ENCODE assay signal across 1 cellular context in genomic region chr2:60873381-60873780, GRCh38.
TF ChIP-seq lines count a peak whose summit lies in the region.

No MANE protein-coding gene starts in this region.

TF ChIP-seq in GM12878, 131 proteins besides CTCF, POLR2A, EP300 and RAD21 (continued from another document and continues in another):
- TF ChIP-seq HDGF (IDR thresholded peaks at IDR 0.05) (no peak), KLF5 (IDR thresholded peaks at IDR 0.05; ENCODE audit: partially characterized antibody) (no peak), CREB1 (IDR thresholded peaks at IDR 0.05; ENCODE audit: low read depth) (peak; percentile 34; the same call in 1 of the 2 replicates), MAX (IDR thresholded peaks at IDR 0.05; ENCODE audit: low read depth, low read length) (no peak), WRNIP1 (IDR thresholded peaks at IDR 0.05; ENCODE audit: borderline replicate concordance, low read depth, low read length) (no peak), ZSCAN29 (IDR thresholded peaks at IDR 0.05) (no peak), FOS (IDR thresholded peaks at IDR 0.05; ENCODE audit: borderline replicate concordance, extremely low read depth, insufficient read length) (no peak), SREBF1 (IDR thresholded peaks at IDR 0.05; ENCODE audit: low read length) (no peak), BACH1 (IDR thresholded peaks at IDR 0.05; ENCODE audit: borderline replicate concordance) (peak; percentile 80; the same call in 1 of the 2 replicates), ZBED1 (IDR thresholded peaks at IDR 0.05; ENCODE audit: borderline replicate concordance) (no peak), TCF12 (IDR thresholded peaks at IDR 0.05; ENCODE audit: low read depth, low read length) (no peak), MYC (IDR thresholded peaks at IDR 0.05; ENCODE audit: insufficient read depth, insufficient read length, insufficient replicate concordance, low read length, severe bottlenecking) (no peak), BRCA1 (IDR thresholded peaks at IDR 0.05; ENCODE audit: low read depth, low read length) (no peak), EZH2 (IDR thresholded peaks at IDR 0.05; ENCODE audit: borderline replicate concordance, control insufficient read depth, low read depth, low read length) (no peak), MXI1 (IDR thresholded peaks at IDR 0.05; ENCODE audit: low read depth, low read length) (peak; percentile 52; the same call in 1 of the 2 replicates), ZNF592 (IDR thresholded peaks at IDR 0.05) (no peak), BCLAF1 (IDR thresholded peaks at IDR 0.05) (no peak), HDAC6 (IDR thresholded peaks at IDR 0.05; ENCODE audit: unreplicated experiment) (no peak), HDAC2 (IDR thresholded peaks at IDR 0.05) (no peak), ASH2L (IDR thresholded peaks at IDR 0.05; ENCODE audit: borderline replicate concordance, low read depth) (no peak), CREM (IDR thresholded peaks at IDR 0.05; ENCODE audit: low read depth) (peak; percentile 70; the same call in 1 of the 2 replicates), ZNF217 (IDR thresholded peaks at IDR 0.05) (peak; percentile 93; the same call in 1 of the 2 replicates), PAX8 (IDR thresholded peaks at IDR 0.05) (no peak), MEF2B (IDR thresholded peaks at IDR 0.05; ENCODE audit: partially characterized antibody, poor library complexity, severe bottlenecking) (peak; percentile 66)
- TF ChIP-seq, protein P1, sequence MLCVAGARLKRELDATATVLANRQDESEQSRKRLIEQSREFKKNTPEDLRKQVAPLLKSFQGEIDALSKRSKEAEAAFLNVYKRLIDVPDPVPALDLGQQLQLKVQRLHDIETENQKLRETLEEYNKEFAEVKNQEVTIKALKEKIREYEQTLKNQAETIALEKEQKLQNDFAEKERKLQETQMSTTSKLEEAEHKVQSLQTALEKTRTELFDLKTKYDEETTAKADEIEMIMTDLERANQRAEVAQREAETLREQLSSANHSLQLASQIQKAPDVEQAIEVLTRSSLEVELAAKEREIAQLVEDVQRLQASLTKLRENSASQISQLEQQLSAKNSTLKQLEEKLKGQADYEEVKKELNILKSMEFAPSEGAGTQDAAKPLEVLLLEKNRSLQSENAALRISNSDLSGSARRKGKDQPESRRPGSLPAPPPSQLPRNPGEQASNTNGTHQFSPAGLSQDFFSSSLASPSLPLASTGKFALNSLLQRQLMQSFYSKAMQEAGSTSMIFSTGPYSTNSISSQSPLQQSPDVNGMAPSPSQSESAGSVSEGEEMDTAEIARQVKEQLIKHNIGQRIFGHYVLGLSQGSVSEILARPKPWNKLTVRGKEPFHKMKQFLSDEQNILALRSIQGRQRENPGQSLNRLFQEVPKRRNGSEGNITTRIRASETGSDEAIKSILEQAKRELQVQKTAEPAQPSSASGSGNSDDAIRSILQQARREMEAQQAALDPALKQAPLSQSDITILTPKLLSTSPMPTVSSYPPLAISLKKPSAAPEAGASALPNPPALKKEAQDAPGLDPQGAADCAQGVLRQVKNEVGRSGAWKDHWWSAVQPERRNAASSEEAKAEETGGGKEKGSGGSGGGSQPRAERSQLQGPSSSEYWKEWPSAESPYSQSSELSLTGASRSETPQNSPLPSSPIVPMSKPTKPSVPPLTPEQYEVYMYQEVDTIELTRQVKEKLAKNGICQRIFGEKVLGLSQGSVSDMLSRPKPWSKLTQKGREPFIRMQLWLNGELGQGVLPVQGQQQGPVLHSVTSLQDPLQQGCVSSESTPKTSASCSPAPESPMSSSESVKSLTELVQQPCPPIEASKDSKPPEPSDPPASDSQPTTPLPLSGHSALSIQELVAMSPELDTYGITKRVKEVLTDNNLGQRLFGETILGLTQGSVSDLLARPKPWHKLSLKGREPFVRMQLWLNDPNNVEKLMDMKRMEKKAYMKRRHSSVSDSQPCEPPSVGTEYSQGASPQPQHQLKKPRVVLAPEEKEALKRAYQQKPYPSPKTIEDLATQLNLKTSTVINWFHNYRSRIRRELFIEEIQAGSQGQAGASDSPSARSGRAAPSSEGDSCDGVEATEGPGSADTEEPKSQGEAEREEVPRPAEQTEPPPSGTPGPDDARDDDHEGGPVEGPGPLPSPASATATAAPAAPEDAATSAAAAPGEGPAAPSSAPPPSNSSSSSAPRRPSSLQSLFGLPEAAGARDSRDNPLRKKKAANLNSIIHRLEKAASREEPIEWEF (IDR thresholded peaks at IDR 0.05; ENCODE audit: insufficient replicate concordance, low read depth, low read length): no peak
- TF ChIP-seq, protein P2, sequence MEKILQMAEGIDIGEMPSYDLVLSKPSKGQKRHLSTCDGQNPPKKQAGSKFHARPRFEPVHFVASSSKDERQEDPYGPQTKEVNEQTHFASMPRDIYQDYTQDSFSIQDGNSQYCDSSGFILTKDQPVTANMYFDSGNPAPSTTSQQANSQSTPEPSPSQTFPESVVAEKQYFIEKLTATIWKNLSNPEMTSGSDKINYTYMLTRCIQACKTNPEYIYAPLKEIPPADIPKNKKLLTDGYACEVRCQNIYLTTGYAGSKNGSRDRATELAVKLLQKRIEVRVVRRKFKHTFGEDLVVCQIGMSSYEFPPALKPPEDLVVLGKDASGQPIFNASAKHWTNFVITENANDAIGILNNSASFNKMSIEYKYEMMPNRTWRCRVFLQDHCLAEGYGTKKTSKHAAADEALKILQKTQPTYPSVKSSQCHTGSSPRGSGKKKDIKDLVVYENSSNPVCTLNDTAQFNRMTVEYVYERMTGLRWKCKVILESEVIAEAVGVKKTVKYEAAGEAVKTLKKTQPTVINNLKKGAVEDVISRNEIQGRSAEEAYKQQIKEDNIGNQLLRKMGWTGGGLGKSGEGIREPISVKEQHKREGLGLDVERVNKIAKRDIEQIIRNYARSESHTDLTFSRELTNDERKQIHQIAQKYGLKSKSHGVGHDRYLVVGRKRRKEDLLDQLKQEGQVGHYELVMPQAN (conservative IDR thresholded peaks at IDR 0.05): no peak
- TF ChIP-seq, protein P3, sequence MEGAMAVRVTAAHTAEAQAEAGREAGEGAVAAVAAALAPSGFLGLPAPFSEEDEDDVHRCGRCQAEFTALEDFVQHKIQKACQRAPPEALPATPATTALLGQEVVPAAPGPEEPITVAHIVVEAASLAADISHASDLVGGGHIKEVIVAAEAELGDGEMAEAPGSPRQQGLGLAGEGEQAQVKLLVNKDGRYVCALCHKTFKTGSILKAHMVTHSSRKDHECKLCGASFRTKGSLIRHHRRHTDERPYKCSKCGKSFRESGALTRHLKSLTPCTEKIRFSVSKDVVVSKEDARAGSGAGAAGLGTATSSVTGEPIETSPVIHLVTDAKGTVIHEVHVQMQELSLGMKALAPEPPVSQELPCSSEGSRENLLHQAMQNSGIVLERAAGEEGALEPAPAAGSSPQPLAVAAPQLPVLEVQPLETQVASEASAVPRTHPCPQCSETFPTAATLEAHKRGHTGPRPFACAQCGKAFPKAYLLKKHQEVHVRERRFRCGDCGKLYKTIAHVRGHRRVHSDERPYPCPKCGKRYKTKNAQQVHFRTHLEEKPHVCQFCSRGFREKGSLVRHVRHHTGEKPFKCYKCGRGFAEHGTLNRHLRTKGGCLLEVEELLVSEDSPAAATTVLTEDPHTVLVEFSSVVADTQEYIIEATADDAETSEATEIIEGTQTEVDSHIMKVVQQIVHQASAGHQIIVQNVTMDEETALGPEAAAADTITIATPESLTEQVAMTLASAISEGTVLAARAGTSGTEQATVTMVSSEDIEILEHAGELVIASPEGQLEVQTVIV (IDR thresholded peaks at IDR 0.05; ENCODE audit: borderline replicate concordance, partially characterized antibody): no peak
- TF ChIP-seq, protein P4, sequence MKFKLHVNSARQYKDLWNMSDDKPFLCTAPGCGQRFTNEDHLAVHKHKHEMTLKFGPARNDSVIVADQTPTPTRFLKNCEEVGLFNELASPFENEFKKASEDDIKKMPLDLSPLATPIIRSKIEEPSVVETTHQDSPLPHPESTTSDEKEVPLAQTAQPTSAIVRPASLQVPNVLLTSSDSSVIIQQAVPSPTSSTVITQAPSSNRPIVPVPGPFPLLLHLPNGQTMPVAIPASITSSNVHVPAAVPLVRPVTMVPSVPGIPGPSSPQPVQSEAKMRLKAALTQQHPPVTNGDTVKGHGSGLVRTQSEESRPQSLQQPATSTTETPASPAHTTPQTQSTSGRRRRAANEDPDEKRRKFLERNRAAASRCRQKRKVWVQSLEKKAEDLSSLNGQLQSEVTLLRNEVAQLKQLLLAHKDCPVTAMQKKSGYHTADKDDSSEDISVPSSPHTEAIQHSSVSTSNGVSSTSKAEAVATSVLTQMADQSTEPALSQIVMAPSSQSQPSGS (IDR thresholded peaks at IDR 0.05; ENCODE audit: low read length): peak; percentile 89
- TF ChIP-seq, protein P5, sequence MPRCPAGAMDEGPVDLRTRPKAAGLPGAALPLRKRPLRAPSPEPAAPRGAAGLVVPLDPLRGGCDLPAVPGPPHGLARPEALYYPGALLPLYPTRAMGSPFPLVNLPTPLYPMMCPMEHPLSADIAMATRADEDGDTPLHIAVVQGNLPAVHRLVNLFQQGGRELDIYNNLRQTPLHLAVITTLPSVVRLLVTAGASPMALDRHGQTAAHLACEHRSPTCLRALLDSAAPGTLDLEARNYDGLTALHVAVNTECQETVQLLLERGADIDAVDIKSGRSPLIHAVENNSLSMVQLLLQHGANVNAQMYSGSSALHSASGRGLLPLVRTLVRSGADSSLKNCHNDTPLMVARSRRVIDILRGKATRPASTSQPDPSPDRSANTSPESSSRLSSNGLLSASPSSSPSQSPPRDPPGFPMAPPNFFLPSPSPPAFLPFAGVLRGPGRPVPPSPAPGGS (IDR thresholded peaks at IDR 0.05; ENCODE audit: borderline replicate concordance, insufficient read depth, low read depth, low read length, poor library complexity, severe bottlenecking): peak; percentile 95
- TF ChIP-seq, protein P6, sequence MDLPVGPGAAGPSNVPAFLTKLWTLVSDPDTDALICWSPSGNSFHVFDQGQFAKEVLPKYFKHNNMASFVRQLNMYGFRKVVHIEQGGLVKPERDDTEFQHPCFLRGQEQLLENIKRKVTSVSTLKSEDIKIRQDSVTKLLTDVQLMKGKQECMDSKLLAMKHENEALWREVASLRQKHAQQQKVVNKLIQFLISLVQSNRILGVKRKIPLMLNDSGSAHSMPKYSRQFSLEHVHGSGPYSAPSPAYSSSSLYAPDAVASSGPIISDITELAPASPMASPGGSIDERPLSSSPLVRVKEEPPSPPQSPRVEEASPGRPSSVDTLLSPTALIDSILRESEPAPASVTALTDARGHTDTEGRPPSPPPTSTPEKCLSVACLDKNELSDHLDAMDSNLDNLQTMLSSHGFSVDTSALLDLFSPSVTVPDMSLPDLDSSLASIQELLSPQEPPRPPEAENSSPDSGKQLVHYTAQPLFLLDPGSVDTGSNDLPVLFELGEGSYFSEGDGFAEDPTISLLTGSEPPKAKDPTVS (IDR thresholded peaks at IDR 0.05; ENCODE audit: low read depth, low read length): no peak
